ENCODE assay signal across 8 cellular contexts in the genomic region with DNA sequence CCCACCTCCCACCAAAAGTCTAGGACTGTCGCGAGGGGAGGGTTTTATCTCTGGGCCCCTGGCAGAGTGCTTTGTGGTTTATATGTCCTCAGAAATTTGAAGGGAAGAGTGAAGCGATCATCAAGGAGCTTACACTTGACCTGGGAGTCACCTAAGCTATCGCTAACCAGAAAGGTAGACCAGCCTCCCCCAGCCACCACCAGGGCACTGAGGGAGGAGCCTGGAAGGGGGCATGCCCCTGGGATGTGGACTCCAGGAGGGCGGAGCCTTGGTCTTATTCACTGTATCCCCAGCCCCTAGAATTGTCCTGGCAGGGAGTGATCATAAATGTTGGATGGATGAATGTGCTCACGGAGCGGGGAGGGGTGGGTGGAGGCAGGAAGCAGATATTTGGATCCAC. TPM values are rescaled to one million over a fixed set of nuclear protein-coding genes. Genes with fewer than 3 reads are reported as not detected.
DNase-seq lines count a peak whose midpoint lies in the region; ATAC-seq and TF ChIP-seq lines count a peak whose summit lies in the region.
"Not testable (repeated sequence)": the region's sequence is repeated elsewhere in the genome, so short reads cannot be mapped to it uniquely, and the experiment has no call there.
"Had no signal": no experiment of that assay in that cellular context is flagged by ENCODE, and none has a peak within 500 bp of the region (broad histone marks: within the 10 kb centered on the region; RNA-seq: fewer than 3 reads in every experiment).

No MANE protein-coding gene starts in this region.

- H3K36me3 ChIP-seq in ovary, spleen, upper lobe of right lung, vagina: not testable (repeated sequence)

- peak; percentile 39 for DNase-seq in mesenteric fat pad (ENCODE audit: low spot score)
- not testable (repeated sequence) for DNase-seq in ovary
- DNase-seq in spleen, result peak; percentile 32
- DNase-seq in upper lobe of right lung, result peak; percentile 30
- DNase-seq in vagina (ENCODE audit: extremely low spot score in 2 of 2), result peak; percentile 6 to 37

- 89 to 90% (median 89%) methylated on average over 7 of the region's 7 CpGs for WGBS in ovary, 3 donors
- WGBS in spleen, 5 donors, result 83 to 90% (median 85%) methylated on average over 7 of the region's 7 CpGs

- not testable (repeated sequence) for H3K9me3 ChIP-seq in ovary, upper lobe of right lung, vagina
- H3K9me3 ChIP-seq in spleen, result peaks cover 0 to 88% (median 40%) of the 10 kb centered on the region in 8 donors

- intact Hi-C loops in ovary (cut with DNase I); spleen (cut with DNase I; ENCODE audit: low total_unique reads); upper lobe of right lung (cut with DNase I); vagina (cut with DNase I): not testable (repeated sequence)

- H3K27ac ChIP-seq in ovary, result peak overlapping the region; percentile 65 to 86
- not testable (repeated sequence) for H3K27ac ChIP-seq in spleen, upper lobe of right lung, vagina

- TF ChIP-seq EP300 in ovary (IDR thresholded peaks at IDR 0.05), result not testable (repeated sequence)

- not testable (repeated sequence) for TF ChIP-seq CTCF in ovary (IDR thresholded peaks at IDR 0.05); spleen (IDR thresholded peaks at IDR 0.05 in 8 of 11, conservative IDR thresholded peaks at IDR 0.05 in 3 of 11); upper lobe of right lung (IDR thresholded peaks at IDR 0.05); vagina (IDR thresholded peaks at IDR 0.05)

- peaks cover 22% of the 10 kb centered on the region for H3K4me1 ChIP-seq in ovary (ENCODE audit: insufficient read depth)
- not testable (repeated sequence) for H3K4me1 ChIP-seq in spleen, upper lobe of right lung, vagina

- H3K27me3 ChIP-seq in ovary, upper lobe of right lung, vagina: not testable (repeated sequence)
- peaks cover 0 to 45% (median 0%) of the 10 kb centered on the region in 7 donors for H3K27me3 ChIP-seq in spleen (replicated peaks in 1 of 7)

- not testable (repeated sequence) for TF ChIP-seq POLR2A in ovary (IDR thresholded peaks at IDR 0.05); spleen (IDR thresholded peaks at IDR 0.05); vagina (IDR thresholded peaks at IDR 0.05)

- not testable (repeated sequence) for H3K4me3 ChIP-seq in ovary, spleen, upper lobe of right lung, vagina

- ATAC-seq in upper lobe of right lung, result not testable (repeated sequence)

RNA-seq across cellular contexts. Expression of a gene that starts 16.9 kb away (rescaled TPM):
- total RNA-seq in mesenteric fat pad, result 0.29 TPM
- 1 to 10 TPM in 1 of 7 donors, under 1 TPM in 6; 0.37 to 1.4 (median 0.60) TPM for total RNA-seq in ovary
- polyA plus RNA-seq in ovary, result under 1 TPM; 0.31 to 0.43 TPM
- 1 to 10 TPM in 2 of 7 donors, under 1 TPM in 4, not detected in 1; 0.34 to 1.3 (median 0.83) TPM for total RNA-seq in spleen
- under 1 TPM; 0.04 to 0.33 (median 0.06) TPM for polyA plus RNA-seq in spleen
- total RNA-seq in upper lobe of right lung, result 0.29 TPM
- not detected for total RNA-seq in vagina
- total RNA-seq: A673, GM12878 had no signal
- polyA plus RNA-seq: CD14-positive monocyte, GM12878 had no signal
